24 cellular contexts compared by ENCODE assay signal in genomic region chr1:242634732-242635131, GRCh38.
"Had no signal": no experiment of that assay in that cellular context is flagged by ENCODE, and none has a peak within 500 bp of the region (broad histone marks: within the 10 kb centered on the region; RNA-seq: fewer than 3 reads in every experiment).

No MANE protein-coding gene starts in this region.

- H3K27ac ChIP-seq: adrenal gland, breast epithelium, colonic mucosa, Peyer's patch, RWPE1, WERI-Rb-1 had no signal

- H3K27ac Mint-ChIP-seq: activated CD8-positive, alpha-beta T cell treated with anti-CD3 and anti-CD28 coated beads for 36 hours; activated naive CD8-positive, alpha-beta T cell treated with anti-CD3 and anti-CD28 coated beads, Interleukin-2, amount 10 ng/mL, durations not matched to agents 7 days and 5 days; T-cell had no signal

- DNase-seq: activated CD4-positive, alpha-beta T cell treated with anti-CD3 and anti-CD28 coated beads for 4 hours; activated CD8-positive, alpha-beta memory T cell treated with anti-CD3 and anti-CD28 coated beads, Interleukin-2, amount 50 U/mL, for 48 hours; activated CD8-positive, alpha-beta T cell treated with anti-CD3 and anti-CD28 coated beads for 36 hours; activated naive CD4-positive, alpha-beta T cell treated with anti-CD3 and anti-CD28 coated beads, Interleukin-2, amount 50 U/mL, for 16 hours; activated naive CD8-positive, alpha-beta T cell treated with anti-CD3 and anti-CD28 coated beads, Interleukin-2, amount 10 ng/mL, durations not matched to agents 7 days and 5 days; activated T-cell treated with anti-CD3 and anti-CD28 coated beads, Interleukin-2, amount 50 U/mL, for 1 hour; adrenal gland; aorta; caudate nucleus; colonic mucosa; Kasumi-1; KBM-7; NCI-H1105 treated with DMSO at 0.1 percent for 48 hours; NCI-H146; NCI-H187 treated with DMSO at 0.1 percent for 48 hours; NCI-H2081 treated with DMSO at 0.1 percent for 48 hours; NCI-H446; NCI-H524; Peyer's patch; Right ventricle myocardium superior; T-cell; WERI-Rb-1 had no signal

- H3K36me3 ChIP-seq: adrenal gland, breast epithelium, colonic mucosa, Peyer's patch, WERI-Rb-1 had no signal

- H3K36me3 Mint-ChIP-seq: activated naive CD8-positive, alpha-beta T cell treated with anti-CD3 and anti-CD28 coated beads, Interleukin-2, amount 10 ng/mL, durations not matched to agents 7 days and 5 days; T-cell had no signal

- ATAC-seq: activated CD8-positive, alpha-beta T cell treated with anti-CD3 and anti-CD28 coated beads for 36 hours; T-cell had no signal

- H3K4me3 ChIP-seq: adrenal gland, breast epithelium, colonic mucosa, Peyer's patch had no signal

- H3K9me3 ChIP-seq: adrenal gland, breast epithelium, colonic mucosa, Peyer's patch had no signal

- H3K4me1 Mint-ChIP-seq: activated naive CD8-positive, alpha-beta T cell treated with anti-CD3 and anti-CD28 coated beads, Interleukin-2, amount 10 ng/mL, durations not matched to agents 7 days and 5 days; T-cell had no signal

- H3K4me3 Mint-ChIP-seq: activated CD8-positive, alpha-beta T cell treated with anti-CD3 and anti-CD28 coated beads for 36 hours; activated naive CD8-positive, alpha-beta T cell treated with anti-CD3 and anti-CD28 coated beads, Interleukin-2, amount 10 ng/mL, durations not matched to agents 7 days and 5 days; T-cell had no signal

- H3K27me3 Mint-ChIP-seq: activated CD8-positive, alpha-beta T cell treated with anti-CD3 and anti-CD28 coated beads for 36 hours had no signal

- H3K27me3 ChIP-seq: adrenal gland, breast epithelium, colonic mucosa, Peyer's patch had no signal

- H3K9me3 Mint-ChIP-seq: activated CD8-positive, alpha-beta T cell treated with anti-CD3 and anti-CD28 coated beads for 36 hours had no signal

- H3K4me1 ChIP-seq: adrenal gland, breast epithelium, colonic mucosa, Peyer's patch had no signal
